Comparison of ENCODE assay signal across 1 cellular context in genomic region chr1:170545476-170545875, GRCh38.
A peak's percentile ranks its signal among the peaks of the same experiment; 100 is the strongest.
TF ChIP-seq lines count a peak whose summit lies in the region.

No MANE protein-coding gene starts in this region.

TF ChIP-seq in GM12878, 131 proteins besides CTCF, POLR2A, EP300 and RAD21 (continued from another document and continues in another):
- TF ChIP-seq, protein P1, sequence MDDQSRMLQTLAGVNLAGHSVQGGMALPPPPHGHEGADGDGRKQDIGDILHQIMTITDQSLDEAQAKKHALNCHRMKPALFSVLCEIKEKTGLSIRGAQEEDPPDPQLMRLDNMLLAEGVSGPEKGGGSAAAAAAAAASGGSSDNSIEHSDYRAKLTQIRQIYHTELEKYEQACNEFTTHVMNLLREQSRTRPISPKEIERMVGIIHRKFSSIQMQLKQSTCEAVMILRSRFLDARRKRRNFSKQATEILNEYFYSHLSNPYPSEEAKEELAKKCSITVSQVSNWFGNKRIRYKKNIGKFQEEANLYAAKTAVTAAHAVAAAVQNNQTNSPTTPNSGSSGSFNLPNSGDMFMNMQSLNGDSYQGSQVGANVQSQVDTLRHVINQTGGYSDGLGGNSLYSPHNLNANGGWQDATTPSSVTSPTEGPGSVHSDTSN (IDR thresholded peaks at IDR 0.05; ENCODE audit: insufficient replicate concordance, low read depth, low read length) = no peak
- TF ChIP-seq ATF3 (IDR thresholded peaks at IDR 0.05; ENCODE audit: borderline replicate concordance, extremely low read depth, low read depth, low read length) = no peak
- TF ChIP-seq NBN (IDR thresholded peaks at IDR 0.05) = 0 out of 2 replicates have a peak, but pooled peaks have one; percentile 42
- peak; percentile 69 for TF ChIP-seq IKZF1 (conservative IDR thresholded peaks at IDR 0.05)
- no peak for TF ChIP-seq NFXL1 (IDR thresholded peaks at IDR 0.05; ENCODE audit: borderline replicate concordance)
- no peak for TF ChIP-seq FOXM1 (IDR thresholded peaks at IDR 0.05; ENCODE audit: low read depth, low read length)
- TF ChIP-seq POLR2AphosphoS2 (IDR thresholded peaks at IDR 0.05; ENCODE audit: low read depth, low read length) = no peak
- TF ChIP-seq PAX8 (IDR thresholded peaks at IDR 0.05) = no peak
- no peak for TF ChIP-seq HDAC6 (IDR thresholded peaks at IDR 0.05; ENCODE audit: unreplicated experiment)
- TF ChIP-seq CBFB (IDR thresholded peaks at IDR 0.05; ENCODE audit: low read depth) = no peak
- peak; percentile 56; the same call in 1 of the 2 replicates for TF ChIP-seq IRF4 (IDR thresholded peaks at IDR 0.05; ENCODE audit: low read depth, low read length)
- TF ChIP-seq BCL11A (IDR thresholded peaks at IDR 0.05; ENCODE audit: low read depth, low read length) = peak; percentile 96
- 0 out of 2 replicates have a peak, but pooled peaks have one; percentile 9 for TF ChIP-seq ZNF592 (IDR thresholded peaks at IDR 0.05)
- TF ChIP-seq ZBTB4 (CRISPR knock-in tag; IDR thresholded peaks at IDR 0.05) = no peak
- no peak for TF ChIP-seq CBX5 (IDR thresholded peaks at IDR 0.05; ENCODE audit: low read depth)
- no peak for TF ChIP-seq JUNB (IDR thresholded peaks at IDR 0.05)
- TF ChIP-seq POLR2AphosphoS5 (IDR thresholded peaks at IDR 0.05; ENCODE audit: low read length) = no peak
- TF ChIP-seq YY1 (IDR thresholded peaks at IDR 0.05; ENCODE audit: low read depth, low read length) = no peak
- TF ChIP-seq RAD51 (IDR thresholded peaks at IDR 0.05) = peak; percentile 43; the same call in 1 of the 2 replicates
- no peak for TF ChIP-seq KAT2A (conservative IDR thresholded peaks at IDR 0.05; ENCODE audit: control insufficient read depth, low read depth, low read length)
- no peak for TF ChIP-seq MYB (IDR thresholded peaks at IDR 0.05; ENCODE audit: borderline replicate concordance, low read depth, low read length)
- peak; percentile 100 for TF ChIP-seq MTA2 (IDR thresholded peaks at IDR 0.05; ENCODE audit: low read depth)
- no peak for TF ChIP-seq TAF1 (IDR thresholded peaks at IDR 0.05; ENCODE audit: borderline replicate concordance, low read depth, low read length)
- TF ChIP-seq, protein P2, sequence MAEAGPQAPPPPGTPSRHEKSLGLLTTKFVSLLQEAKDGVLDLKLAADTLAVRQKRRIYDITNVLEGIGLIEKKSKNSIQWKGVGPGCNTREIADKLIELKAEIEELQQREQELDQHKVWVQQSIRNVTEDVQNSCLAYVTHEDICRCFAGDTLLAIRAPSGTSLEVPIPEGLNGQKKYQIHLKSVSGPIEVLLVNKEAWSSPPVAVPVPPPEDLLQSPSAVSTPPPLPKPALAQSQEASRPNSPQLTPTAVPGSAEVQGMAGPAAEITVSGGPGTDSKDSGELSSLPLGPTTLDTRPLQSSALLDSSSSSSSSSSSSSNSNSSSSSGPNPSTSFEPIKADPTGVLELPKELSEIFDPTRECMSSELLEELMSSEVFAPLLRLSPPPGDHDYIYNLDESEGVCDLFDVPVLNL (IDR thresholded peaks at IDR 0.05; ENCODE audit: low read depth, low read length) = no peak
- peak; percentile 83 for TF ChIP-seq ZNF24 (IDR thresholded peaks at IDR 0.05)
- no peak for TF ChIP-seq ZSCAN29 (IDR thresholded peaks at IDR 0.05)
- TF ChIP-seq TCF3 (IDR thresholded peaks at IDR 0.05; ENCODE audit: borderline replicate concordance, insufficient read depth, low read depth, low read length) = no peak
- TF ChIP-seq ZNF274 (IDR thresholded peaks at IDR 0.05; ENCODE audit: insufficient read depth, insufficient read length) = no peak
- TF ChIP-seq FOXK2 (IDR thresholded peaks at IDR 0.05) = no peak
- TF ChIP-seq BACH1 (IDR thresholded peaks at IDR 0.05; ENCODE audit: borderline replicate concordance) = peak; percentile 84
- TF ChIP-seq RFX5 (IDR thresholded peaks at IDR 0.05; ENCODE audit: low read depth, low read length) = no peak
- TF ChIP-seq, protein P3, sequence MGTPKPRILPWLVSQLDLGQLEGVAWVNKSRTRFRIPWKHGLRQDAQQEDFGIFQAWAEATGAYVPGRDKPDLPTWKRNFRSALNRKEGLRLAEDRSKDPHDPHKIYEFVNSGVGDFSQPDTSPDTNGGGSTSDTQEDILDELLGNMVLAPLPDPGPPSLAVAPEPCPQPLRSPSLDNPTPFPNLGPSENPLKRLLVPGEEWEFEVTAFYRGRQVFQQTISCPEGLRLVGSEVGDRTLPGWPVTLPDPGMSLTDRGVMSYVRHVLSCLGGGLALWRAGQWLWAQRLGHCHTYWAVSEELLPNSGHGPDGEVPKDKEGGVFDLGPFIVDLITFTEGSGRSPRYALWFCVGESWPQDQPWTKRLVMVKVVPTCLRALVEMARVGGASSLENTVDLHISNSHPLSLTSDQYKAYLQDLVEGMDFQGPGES (IDR thresholded peaks at IDR 0.05) = no peak
- TF ChIP-seq LARP7 (IDR thresholded peaks at IDR 0.05) = no peak
- TF ChIP-seq TCF12 (IDR thresholded peaks at IDR 0.05; ENCODE audit: low read depth, low read length) = no peak
- no peak for TF ChIP-seq ELK1 (IDR thresholded peaks at IDR 0.05; ENCODE audit: low read depth, low read length)
- TF ChIP-seq SMC3 (IDR thresholded peaks at IDR 0.05; ENCODE audit: borderline replicate concordance, low read length) = no peak
- TF ChIP-seq SREBF2 (IDR thresholded peaks at IDR 0.05; ENCODE audit: low read length) = no peak
- no peak for TF ChIP-seq EZH2 (IDR thresholded peaks at IDR 0.05; ENCODE audit: borderline replicate concordance, control insufficient read depth, low read depth, low read length)
- TF ChIP-seq SUZ12 (IDR thresholded peaks at IDR 0.05; ENCODE audit: unreplicated experiment) = no peak
- no peak for TF ChIP-seq NFYA (IDR thresholded peaks at IDR 0.05; ENCODE audit: borderline replicate concordance, low read depth, low read length)
- TF ChIP-seq KLF5 (IDR thresholded peaks at IDR 0.05; ENCODE audit: partially characterized antibody) = no peak
- no peak for TF ChIP-seq USF1 (IDR thresholded peaks at IDR 0.05; ENCODE audit: borderline replicate concordance, extremely low read length, insufficient read depth, low read depth, low read length)
- peak; percentile 73; the same call in 1 of the 2 replicates for TF ChIP-seq JUND (IDR thresholded peaks at IDR 0.05; ENCODE audit: low read depth, low read length)
- peak; percentile 88 for TF ChIP-seq BMI1 (IDR thresholded peaks at IDR 0.05; ENCODE audit: borderline replicate concordance)
- TF ChIP-seq ATF7 (IDR thresholded peaks at IDR 0.05; ENCODE audit: low read depth) = peak; percentile 78
- TF ChIP-seq RCOR1 (conservative IDR thresholded peaks at IDR 0.05; ENCODE audit: low read depth, low read length) = no peak
- TF ChIP-seq SP1 (IDR thresholded peaks at IDR 0.05; ENCODE audit: low read depth, low read length) = no peak
- TF ChIP-seq NFIC (IDR thresholded peaks at IDR 0.05; ENCODE audit: low read depth, low read length) = no peak
- TF ChIP-seq ZNF207 (IDR thresholded peaks at IDR 0.05; ENCODE audit: borderline replicate concordance) = no peak
- TF ChIP-seq, protein P4, sequence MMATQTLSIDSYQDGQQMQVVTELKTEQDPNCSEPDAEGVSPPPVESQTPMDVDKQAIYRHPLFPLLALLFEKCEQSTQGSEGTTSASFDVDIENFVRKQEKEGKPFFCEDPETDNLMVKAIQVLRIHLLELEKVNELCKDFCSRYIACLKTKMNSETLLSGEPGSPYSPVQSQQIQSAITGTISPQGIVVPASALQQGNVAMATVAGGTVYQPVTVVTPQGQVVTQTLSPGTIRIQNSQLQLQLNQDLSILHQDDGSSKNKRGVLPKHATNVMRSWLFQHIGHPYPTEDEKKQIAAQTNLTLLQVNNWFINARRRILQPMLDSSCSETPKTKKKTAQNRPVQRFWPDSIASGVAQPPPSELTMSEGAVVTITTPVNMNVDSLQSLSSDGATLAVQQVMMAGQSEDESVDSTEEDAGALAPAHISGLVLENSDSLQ (IDR thresholded peaks at IDR 0.05) = no peak
- no peak; the same call in 1 of the 2 replicates for TF ChIP-seq NKRF (conservative IDR thresholded peaks at IDR 0.05)
- TF ChIP-seq YBX1 (IDR thresholded peaks at IDR 0.05) = no peak
